In the genomic region with DNA sequence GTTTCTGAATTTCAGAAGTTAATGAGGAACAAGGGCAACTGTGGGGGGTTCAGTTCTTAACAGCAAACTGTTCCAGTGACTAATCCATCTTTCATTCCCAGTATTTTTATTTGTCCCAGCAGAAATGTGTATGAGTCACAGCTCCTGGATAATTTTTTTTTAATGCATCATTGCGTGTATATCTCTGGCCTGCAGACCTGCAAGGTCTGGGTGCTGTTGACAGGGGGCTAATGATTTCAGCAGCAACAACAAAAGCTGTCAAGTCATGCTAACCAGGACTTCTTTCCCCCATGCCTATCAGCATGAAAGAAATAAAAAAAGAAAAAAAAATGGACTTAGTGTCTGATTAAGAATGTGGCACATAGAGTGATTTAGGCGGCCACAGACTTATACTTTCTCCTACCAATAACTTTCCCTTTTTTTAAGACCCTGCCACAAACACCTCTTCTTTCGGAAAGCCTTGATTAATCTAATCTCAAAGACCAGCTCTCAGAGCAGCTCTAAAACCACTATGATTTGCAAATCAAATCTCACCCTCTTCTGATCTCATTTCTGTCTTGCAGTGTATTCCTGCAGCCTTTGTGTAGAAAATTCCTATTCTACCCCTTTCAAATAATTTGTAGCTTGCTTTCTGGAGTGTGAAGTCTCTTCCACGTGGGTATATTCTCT, we compare ENCODE assay signal across 1 cellular context.
TF ChIP-seq lines count a peak whose summit lies in the region.

No MANE protein-coding gene starts in this region.

TF ChIP-seq in IMR-90, 13 proteins besides CTCF, POLR2A, EP300 and RAD21 (continued from another document):
- TF ChIP-seq CEBPB (IDR thresholded peaks at IDR 0.05; ENCODE audit: low read depth, low read length): no peak
- peak; percentile 93 for TF ChIP-seq FOS (IDR thresholded peaks at IDR 0.05; ENCODE audit: low read depth, low read length)
- TF ChIP-seq NFE2L2 (IDR thresholded peaks at IDR 0.05; ENCODE audit: low read depth, low read length): peak; percentile 67
- TF ChIP-seq CHD1 (IDR thresholded peaks at IDR 0.05; ENCODE audit: low read depth, low read length): no peak
